8 cellular contexts compared by ENCODE assay signal in the genomic region with DNA sequence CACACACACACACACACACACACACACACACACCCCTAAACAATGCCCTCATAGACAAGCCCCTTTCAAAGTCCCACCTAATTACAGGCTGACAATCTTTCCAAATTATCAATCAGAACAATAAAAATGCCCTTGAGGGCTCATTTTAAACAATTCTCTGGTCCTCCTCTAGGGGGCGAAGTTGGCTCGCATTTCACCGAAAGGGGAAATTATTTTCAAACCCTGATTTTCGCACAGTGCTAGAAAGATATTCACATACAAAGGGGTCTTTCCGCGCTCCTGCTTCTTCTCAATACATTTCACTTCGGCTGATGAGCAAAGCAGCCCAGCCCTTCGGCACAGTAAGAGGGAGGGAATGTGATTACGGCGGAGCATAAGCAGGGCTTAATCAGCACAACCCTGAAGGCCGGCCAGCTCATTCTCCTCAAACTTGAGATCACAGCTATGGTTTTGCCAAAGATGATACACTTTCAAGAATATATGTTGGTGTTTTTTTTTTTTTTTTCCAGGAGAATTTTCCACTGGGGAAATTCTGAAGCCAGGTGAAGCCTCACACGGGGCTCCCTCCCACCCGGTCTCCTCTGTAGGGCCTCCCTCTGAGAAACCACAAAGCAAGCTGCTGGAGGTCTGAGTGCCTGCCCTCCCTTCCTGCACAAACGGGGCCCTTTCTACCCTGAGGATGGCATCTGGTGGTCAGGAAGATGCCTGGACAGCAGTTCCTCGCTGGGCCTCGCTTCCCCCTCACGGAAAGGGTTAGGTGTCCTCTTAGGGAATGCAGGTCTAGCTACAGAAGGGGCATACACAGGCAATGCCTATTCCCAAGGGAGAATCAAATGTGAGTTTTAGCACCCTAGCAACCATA.
DNase-seq lines count a peak whose midpoint lies in the region; ATAC-seq and TF ChIP-seq lines count a peak whose summit lies in the region.

No MANE protein-coding gene starts in this region.

- POLR2A ChIA-PET in CD8-positive, alpha-beta memory T cell (lab: Charles Lee): interaction anchor here (0.6 kb wide), 1 partner anchor 14 kb away, joined by 3 read pairs; no protein-coding TSS in a partner anchor

- peak in 4 of 5 donors; percentile 10 to 50 (median 27) for DNase-seq in CD8-positive, alpha-beta memory T cell
- peak; percentile 58 for DNase-seq in NCI-H1694 treated with DMSO at 0.1 percent for 48 hours (lab: John Stamatoyannopoulos, UW)
- DNase-seq in activated CD4-positive, CD25-positive, alpha-beta regulatory T cell treated with anti-CD3 and anti-CD28 coated beads, Interleukin-2, amount 50 U/mL, for 16 hours (ENCODE audit: low read depth, low spot score): peak; percentile 10
- peak; percentile 58 for DNase-seq in endothelial cell (ENCODE audit: low spot score)
- DNase-seq in middle frontal gyrus (ENCODE audit: extremely low spot score, low spot score): peak; percentile 35
- DNase-seq in stomach: peak; percentile 34

- no peak for TF ChIP-seq EP300 in stomach (IDR thresholded peaks at IDR 0.05)

- no peaks in the 10 kb centered on the region for H3K4me1 ChIP-seq in CD8-positive, alpha-beta memory T cell (ENCODE audit: insufficient read depth, low read length)
- H3K4me1 ChIP-seq in stomach: peaks cover under 1 to 54% (median 27%) of the 10 kb centered on the region in 4 donors

- H3K36me3 Mint-ChIP-seq in CD8-positive, alpha-beta memory T cell: no peaks in the 10 kb centered on the region
- H3K36me3 Mint-ChIP-seq in endothelial cell (ENCODE audit: low read depth, unreplicated experiment): no peaks in the 10 kb centered on the region

- peaks cover 0 to 4% (median 1%) of the 10 kb centered on the region in 3 donors for H3K4me1 Mint-ChIP-seq in CD8-positive, alpha-beta memory T cell
- peaks cover 4% of the 10 kb centered on the region for H3K4me1 Mint-ChIP-seq in endothelial cell (ENCODE audit: unreplicated experiment)

- H3K27ac Mint-ChIP-seq in CD8-positive, alpha-beta memory T cell: no peak overlapping the region
- H3K27ac Mint-ChIP-seq in endothelial cell (ENCODE audit: unreplicated experiment): no peak overlapping the region

- no peaks in the 10 kb centered on the region for H3K36me3 ChIP-seq in CD8-positive, alpha-beta memory T cell (ENCODE audit: insufficient read depth, low read length)
- no peaks in the 10 kb centered on the region for H3K36me3 ChIP-seq in stomach

- H3K4me3 Mint-ChIP-seq in CD8-positive, alpha-beta memory T cell: peak overlapping the region in 6 of 7 donors; percentile 30 to 78 (median 67)
- H3K4me3 Mint-ChIP-seq in endothelial cell (ENCODE audit: unreplicated experiment): no peak overlapping the region

- WGBS in stomach, 5 donors: 10 to 29% (median 24%) methylated on average over 13 to 17 of the region's 17 CpGs

- H3K27ac ChIP-seq in CD8-positive, alpha-beta memory T cell (ENCODE audit: low read depth, low read length): no peak overlapping the region
- H3K27ac ChIP-seq in stomach: peak overlapping the region in 4 of 5 donors; percentile 0 to 69 (median 50)

- no peak for TF ChIP-seq POLR2A in stomach (IDR thresholded peaks at IDR 0.05)

- peak; percentile 47 for ATAC-seq in GM21381 (IDR thresholded peaks at IDR 0.05; ENCODE audit: unreplicated experiment)
- no peak for ATAC-seq in GM21515 (IDR thresholded peaks at IDR 0.05; ENCODE audit: unreplicated experiment)

- H3K27me3 Mint-ChIP-seq in CD8-positive, alpha-beta memory T cell: peaks cover 11 to 45% of the 10 kb centered on the region in 2 donors
- peaks cover 2% of the 10 kb centered on the region for H3K27me3 Mint-ChIP-seq in endothelial cell (ENCODE audit: unreplicated experiment)

- TF ChIP-seq CTCF in endothelial cell (IDR thresholded peaks at IDR 0.05; ENCODE audit: unreplicated experiment) (peak; percentile 90), stomach (IDR thresholded peaks at IDR 0.05) (peak in 5 of 7 experiments; percentile 58 to 86 (median 69))

- H3K9me3 ChIP-seq in CD8-positive, alpha-beta memory T cell (ENCODE audit: low read length): no peaks in the 10 kb centered on the region
- H3K9me3 ChIP-seq in stomach: no peaks in the 10 kb centered on the region

- CTCF ChIA-PET in CD8-positive, alpha-beta memory T cell (lab: Charles Lee): interaction anchor here (0.7 to 3.1 kb wide), 16 partner anchors 8 to 241 kb away, joined by 3 to 12 read pairs (median 4); no protein-coding TSS in a partner anchor

- intact Hi-C loops in stomach (cut with DNase I; ENCODE audit: low total_unique reads): loop anchor here (10.0 kb wide), 1 partner anchor 232 kb away; no protein-coding TSS in a partner anchor

- no peaks in the 10 kb centered on the region for H3K9me3 Mint-ChIP-seq in CD8-positive, alpha-beta memory T cell
- H3K9me3 Mint-ChIP-seq in endothelial cell (ENCODE audit: unreplicated experiment): no peaks in the 10 kb centered on the region

- H3K4me3 ChIP-seq in CD8-positive, alpha-beta memory T cell (ENCODE audit: low read length): no peak overlapping the region
- H3K4me3 ChIP-seq in stomach: peak overlapping the region in 3 of 4 donors; percentile 14 to 35 (median 23)

- H3K27me3 ChIP-seq in CD8-positive, alpha-beta memory T cell (ENCODE audit: insufficient read depth, low read length, poor library complexity, severe bottlenecking): peaks cover 3% of the 10 kb centered on the region
- no peaks in the 10 kb centered on the region for H3K27me3 ChIP-seq in stomach
